ENCODE assay signal across 8 cellular contexts in genomic region chr19:17338440-17339078, GRCh38. TPM values are rescaled to one million over a fixed set of nuclear protein-coding genes. Genes with fewer than 3 reads are reported as not detected.
DNase-seq lines count a peak whose midpoint lies in the region; ATAC-seq and TF ChIP-seq lines count a peak whose summit lies in the region.

No MANE protein-coding gene starts in this region.

- no peaks in the 10 kb centered on the region for H3K36me3 ChIP-seq in CD8-positive, alpha-beta memory T cell (ENCODE audit: insufficient read depth, low read length)
- H3K36me3 ChIP-seq in ectodermal cell (ENCODE audit: control insufficient read depth, insufficient read depth, low read length): no peaks in the 10 kb centered on the region
- H3K36me3 ChIP-seq in osteoblast (ENCODE audit: insufficient read depth, low read length): no peaks in the 10 kb centered on the region

- ATAC-seq in HG02588 (IDR thresholded peaks at IDR 0.05; ENCODE audit: unreplicated experiment) (no peak), HG02973 (IDR thresholded peaks at IDR 0.05; ENCODE audit: unreplicated experiment) (no peak)

- no peak overlapping the region for H2AFZ ChIP-seq in osteoblast (ENCODE audit: low read length)

- H3K4me1 ChIP-seq in CD8-positive, alpha-beta memory T cell (ENCODE audit: insufficient read depth, low read length): peaks cover 23% of the 10 kb centered on the region
- peaks cover 4% of the 10 kb centered on the region for H3K4me1 ChIP-seq in ectodermal cell (ENCODE audit: control insufficient read depth, insufficient read depth, low read length)
- H3K4me1 ChIP-seq in osteoblast (ENCODE audit: insufficient read depth, low read length): peaks cover 23% of the 10 kb centered on the region

- no peaks in the 10 kb centered on the region for H3K27me3 Mint-ChIP-seq in CD8-positive, alpha-beta memory T cell

- peaks cover 0 to 23% (median 0%) of the 10 kb centered on the region in 3 donors for H3K36me3 Mint-ChIP-seq in CD8-positive, alpha-beta memory T cell

- H3K27ac Mint-ChIP-seq in CD8-positive, alpha-beta memory T cell: peak overlapping the region in 2 of 8 donors; percentile 24 to 96

- POLR2A ChIA-PET in CD8-positive, alpha-beta memory T cell (lab: Charles Lee): no interaction called here

- no peaks in the 10 kb centered on the region for H3K9me3 Mint-ChIP-seq in CD8-positive, alpha-beta memory T cell

- peak overlapping the region; percentile 83 to 94 (median 90) for H3K4me3 Mint-ChIP-seq in CD8-positive, alpha-beta memory T cell

- no peaks in the 10 kb centered on the region for H3K27me3 ChIP-seq in CD8-positive, alpha-beta memory T cell (ENCODE audit: insufficient read depth, low read length, poor library complexity, severe bottlenecking)
- no peaks in the 10 kb centered on the region for H3K27me3 ChIP-seq in ectodermal cell (ENCODE audit: control insufficient read depth, insufficient read depth, low read length, poor library complexity, severe bottlenecking)
- no peaks in the 10 kb centered on the region for H3K27me3 ChIP-seq in osteoblast (ENCODE audit: insufficient read depth, low read length)

- peak overlapping the region; percentile 91 for H3K27ac ChIP-seq in CD8-positive, alpha-beta memory T cell (ENCODE audit: low read depth, low read length)
- no peak overlapping the region for H3K27ac ChIP-seq in ectodermal cell (ENCODE audit: insufficient read depth, low read depth, low read length, poor library complexity, severe bottlenecking)
- no peak overlapping the region for H3K27ac ChIP-seq in osteoblast (ENCODE audit: low read depth, low read length)

- no peaks in the 10 kb centered on the region for H3K79me2 ChIP-seq in osteoblast (ENCODE audit: insufficient read depth, low read length)

- H3K4me1 Mint-ChIP-seq in CD8-positive, alpha-beta memory T cell: peaks cover 23 to 46% (median 33%) of the 10 kb centered on the region in 3 donors

- no peak for TF ChIP-seq CTCF in NB4 (IDR thresholded peaks at IDR 0.05; ENCODE audit: low read depth, low read length)
- TF ChIP-seq CTCF in osteoblast (IDR thresholded peaks at IDR 0.05; ENCODE audit: extremely low read depth, low read depth, low read length): no peak
- TF ChIP-seq CTCF in lower leg skin (IDR thresholded peaks at IDR 0.05): no peak

- H3K4me2 ChIP-seq in osteoblast (ENCODE audit: insufficient read depth, low read length): peak overlapping the region; percentile 95

- 95% methylated on average over 29 of the region's 29 CpGs for WGBS in ectodermal cell, 2 experiments
- WGBS in lower leg skin, 2 donors: 86 to 88% methylated on average over 26 to 29 of the region's 29 CpGs

- CTCF ChIA-PET in CD8-positive, alpha-beta memory T cell (lab: Charles Lee): no interaction called here

- no peak for DNase-seq in CD8-positive, alpha-beta memory T cell
- DNase-seq in NB4 (ENCODE audit: low read depth) (no peak), osteoblast (ENCODE audit: insufficient read length, low spot score, missing footprints) (peak; percentile 44), lower leg skin (ENCODE audit: low spot score in 2 of 2) (no peak), OCI-M1 (lab: John Stamatoyannopoulos, UW) (no peak)

- TF ChIP-seq POLR2A in NB4 (IDR thresholded peaks at IDR 0.05; ENCODE audit: extremely low read depth, insufficient read length) (no peak), lower leg skin (IDR thresholded peaks at IDR 0.05) (no peak)

- peak overlapping the region; percentile 94 for H3K4me3 ChIP-seq in CD8-positive, alpha-beta memory T cell (ENCODE audit: low read length)
- peak overlapping the region; percentile 86 for H3K4me3 ChIP-seq in NB4 (ENCODE audit: low read depth, low read length)
- H3K4me3 ChIP-seq in ectodermal cell (ENCODE audit: insufficient read depth, low read depth, low read length): peak overlapping the region; percentile 69
- H3K4me3 ChIP-seq in osteoblast (ENCODE audit: insufficient read depth, low read length): peak overlapping the region; percentile 84
- H3K4me3 ChIP-seq in lower leg skin (ENCODE audit: low read depth, poor library complexity, severe bottlenecking): no peak overlapping the region

- no peaks in the 10 kb centered on the region for H4K20me1 ChIP-seq in osteoblast (ENCODE audit: insufficient read depth, low read length)

- intact Hi-C loops in lower leg skin (cut with DNase I; ENCODE audit: low total_unique reads): no loop called here

- H3K9me3 ChIP-seq in CD8-positive, alpha-beta memory T cell (ENCODE audit: low read length): no peaks in the 10 kb centered on the region
- H3K9me3 ChIP-seq in ectodermal cell (ENCODE audit: control insufficient read depth, low read length) (no peaks in the 10 kb centered on the region), osteoblast (ENCODE audit: low read depth, low read length) (no peaks in the 10 kb centered on the region)

RNA-seq across cellular contexts. Expression of gene GTPBP3, which starts 1.2 kb away (rescaled TPM):
- 10 to 100 TPM; 47.3 to 55.7 TPM for total RNA-seq in CD8-positive, alpha-beta memory T cell
- 13.3 TPM for polyA plus RNA-seq in CD8-positive, alpha-beta memory T cell
- polyA plus RNA-seq in ectodermal cell (2013, experiment 1 of 4): 44.9 TPM
- 39.2 TPM for polyA plus RNA-seq in ectodermal cell (2013, experiment 2 of 4)
- 34.0 TPM for polyA plus RNA-seq in ectodermal cell (2013, experiment 3 of 4)
- 37.9 TPM for polyA plus RNA-seq in ectodermal cell (2013, experiment 4 of 4)
- total RNA-seq in osteoblast: 10.9 and 14.7 TPM in 2 replicates
- total RNA-seq in lower leg skin: 10 to 100 TPM; 30.6 to 36.8 (median 35.0) TPM

RNA-seq across cellular contexts. Expression of gene ANO8, which starts 3.9 kb away (rescaled TPM):
- 1 to 10 TPM; 4.1 to 5.1 TPM for total RNA-seq in CD8-positive, alpha-beta memory T cell
- polyA plus RNA-seq in CD8-positive, alpha-beta memory T cell: 0.43 TPM
- polyA plus RNA-seq in ectodermal cell (2013, experiment 1 of 4): 31.4 TPM
- 32.5 TPM for polyA plus RNA-seq in ectodermal cell (2013, experiment 2 of 4)
- polyA plus RNA-seq in ectodermal cell (2013, experiment 3 of 4): 26.4 TPM
- polyA plus RNA-seq in ectodermal cell (2013, experiment 4 of 4): 29.6 TPM
- 5.1 and 7.4 TPM in 2 replicates for total RNA-seq in osteoblast
- total RNA-seq in lower leg skin: 10 to 100 TPM; 31.1 to 56.8 (median 46.9) TPM

RNA-seq across cellular contexts. Expression of gene DDA1, which starts 29.2 kb away (rescaled TPM):
- 10 to 100 TPM; 47.9 to 51.1 TPM for total RNA-seq in CD8-positive, alpha-beta memory T cell
- 34.7 TPM for polyA plus RNA-seq in CD8-positive, alpha-beta memory T cell
- polyA plus RNA-seq in ectodermal cell (2013, experiment 1 of 4): 47.9 TPM
- polyA plus RNA-seq in ectodermal cell (2013, experiment 2 of 4): 48.5 TPM
- polyA plus RNA-seq in ectodermal cell (2013, experiment 3 of 4): 41.1 TPM
- polyA plus RNA-seq in ectodermal cell (2013, experiment 4 of 4): 43.9 TPM
- 8.5 and 11.6 TPM in 2 replicates for total RNA-seq in osteoblast
- total RNA-seq in lower leg skin: 10 to 100 TPM; 16.4 to 30.7 (median 26.3) TPM

RNA-seq across cellular contexts. Expression of gene MRPL34, which starts 32.9 kb away (rescaled TPM):
- 100 to 1,000 TPM; 136 to 138 TPM for total RNA-seq in CD8-positive, alpha-beta memory T cell
- polyA plus RNA-seq in CD8-positive, alpha-beta memory T cell: 227 TPM
- polyA plus RNA-seq in ectodermal cell (2013, experiment 1 of 4): 47.0 TPM
- 48.2 TPM for polyA plus RNA-seq in ectodermal cell (2013, experiment 2 of 4)
- polyA plus RNA-seq in ectodermal cell (2013, experiment 3 of 4): 56.2 TPM
- polyA plus RNA-seq in ectodermal cell (2013, experiment 4 of 4): 66.2 TPM
- total RNA-seq in osteoblast: 21.8 and 40.5 TPM in 2 replicates
- total RNA-seq in lower leg skin: 100 to 1,000 TPM in 3 of 4 donors, 10 to 100 TPM in 1; 88.4 to 228 (median 131) TPM

RNA-seq across cellular contexts. Expression of gene ABHD8, which starts 35.3 kb away (rescaled TPM):
- 1 to 10 TPM; 5.2 to 6.0 TPM for total RNA-seq in CD8-positive, alpha-beta memory T cell
- 8.3 TPM for polyA plus RNA-seq in CD8-positive, alpha-beta memory T cell
- polyA plus RNA-seq in ectodermal cell (2013, experiment 1 of 4): 12.9 TPM
- 12.1 TPM for polyA plus RNA-seq in ectodermal cell (2013, experiment 2 of 4)
- 8.8 TPM for polyA plus RNA-seq in ectodermal cell (2013, experiment 3 of 4)
- 11.1 TPM for polyA plus RNA-seq in ectodermal cell (2013, experiment 4 of 4)
- total RNA-seq in osteoblast (12.7 and 14.8 TPM in 2 replicates), lower leg skin (10 to 100 TPM; 20.2 to 34.9 (median 27.7) TPM)
